ENCODE assay signal across 1 cellular context in genomic region chr7:1431644-1432380, GRCh38.
TF ChIP-seq lines count a peak whose summit lies in the region.

No MANE protein-coding gene starts in this region.

TF ChIP-seq in GM12878, 131 proteins besides CTCF, POLR2A, EP300 and RAD21 (continued from another document):
- no peak for TF ChIP-seq ZBTB4 (CRISPR knock-in tag; IDR thresholded peaks at IDR 0.05)
- TF ChIP-seq NR2F1 (conservative IDR thresholded peaks at IDR 0.05), result no peak
- no peak for TF ChIP-seq E2F4 (IDR thresholded peaks at IDR 0.05; ENCODE audit: low read depth, low read length)
- no peak for TF ChIP-seq CREM (IDR thresholded peaks at IDR 0.05; ENCODE audit: low read depth)
- no peak for TF ChIP-seq TCF7 (IDR thresholded peaks at IDR 0.05; ENCODE audit: borderline replicate concordance)
- TF ChIP-seq MYC (IDR thresholded peaks at IDR 0.05; ENCODE audit: insufficient read depth, insufficient read length, insufficient replicate concordance, low read length, severe bottlenecking), result no peak
- no peak for TF ChIP-seq ATF7 (IDR thresholded peaks at IDR 0.05; ENCODE audit: low read depth)
